Comparison of ENCODE assay signal across 13 cellular contexts in the genomic region with DNA sequence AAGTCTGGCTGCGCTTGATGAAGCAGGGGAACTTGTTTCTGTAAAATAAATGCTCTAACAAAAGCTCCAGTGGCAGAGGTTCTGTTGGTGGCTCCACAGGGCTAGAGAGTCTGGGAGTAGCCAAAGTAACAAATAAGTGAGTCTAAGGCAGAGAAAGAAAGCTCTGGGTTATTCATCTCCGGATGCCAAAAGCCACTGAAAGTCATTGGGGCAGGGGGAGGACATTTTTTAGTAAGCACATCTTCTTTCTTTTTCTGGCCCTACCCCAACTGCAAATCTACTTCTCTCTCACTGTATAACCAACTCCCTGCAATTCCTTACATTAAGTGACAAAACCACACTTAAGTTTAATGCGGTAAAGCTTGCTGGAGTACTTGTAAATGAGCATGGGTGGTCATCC.
DNase-seq lines count a peak whose midpoint lies in the region; ATAC-seq and TF ChIP-seq lines count a peak whose summit lies in the region.
"Had no signal": no experiment of that assay in that cellular context is flagged by ENCODE, and none has a peak within 500 bp of the region (broad histone marks: within the 10 kb centered on the region; RNA-seq: fewer than 3 reads in every experiment).

No MANE protein-coding gene starts in this region.

- H3K4me1 ChIP-seq in CD4-positive, CD25-positive, alpha-beta regulatory T cell (ENCODE audit: control insufficient read depth, insufficient read depth, low read length, poor library complexity, severe bottlenecking) = no peaks in the 10 kb centered on the region
- H3K4me1 ChIP-seq: foreskin keratinocyte, left ventricle myocardium inferior, uterus had no signal

- peak overlapping the region in 2 of 3 donors; percentile 47 to 48 for H3K27ac Mint-ChIP-seq in CD4-positive, CD25-positive, alpha-beta regulatory T cell
- H3K27ac Mint-ChIP-seq in CD4-positive, alpha-beta T cell = no peak overlapping the region
- no peak overlapping the region for H3K27ac Mint-ChIP-seq in progenitor cell of endocrine pancreas

- H3K27me3 Mint-ChIP-seq in CD4-positive, CD25-positive, alpha-beta regulatory T cell = no peaks in the 10 kb centered on the region
- no peaks in the 10 kb centered on the region for H3K27me3 Mint-ChIP-seq in CD4-positive, alpha-beta T cell
- H3K27me3 Mint-ChIP-seq in progenitor cell of endocrine pancreas = peaks cover 23% of the 10 kb centered on the region

- no peaks in the 10 kb centered on the region for H3K9me3 ChIP-seq in CD4-positive, CD25-positive, alpha-beta regulatory T cell (ENCODE audit: control insufficient read depth in 2 of 2, low read length in 2 of 2)
- no peaks in the 10 kb centered on the region for H3K9me3 ChIP-seq in CD4-positive, alpha-beta T cell (ENCODE audit: control insufficient read depth, low read length)
- H3K9me3 ChIP-seq: left ventricle myocardium inferior, uterus had no signal

- H3K27me3 ChIP-seq in CD4-positive, CD25-positive, alpha-beta regulatory T cell (ENCODE audit: control insufficient read depth, insufficient read depth, low read length) = no peaks in the 10 kb centered on the region
- no peaks in the 10 kb centered on the region for H3K27me3 ChIP-seq in CD4-positive, alpha-beta T cell (ENCODE audit: control insufficient read depth, insufficient read depth, low read length)
- H3K27me3 ChIP-seq: uterus had no signal

- peaks cover 0 to 2% (median 0%) of the 10 kb centered on the region in 7 donors for H3K9me3 Mint-ChIP-seq in CD4-positive, CD25-positive, alpha-beta regulatory T cell
- no peaks in the 10 kb centered on the region for H3K9me3 Mint-ChIP-seq in CD4-positive, alpha-beta T cell
- no peaks in the 10 kb centered on the region for H3K9me3 Mint-ChIP-seq in progenitor cell of endocrine pancreas (ENCODE audit: low read depth)

- no peak for ATAC-seq in CD4-positive, CD25-positive, alpha-beta regulatory T cell (ENCODE audit: low read depth in 2 of 2)
- peak; percentile 94 for ATAC-seq in GM19043 (IDR thresholded peaks at IDR 0.05; ENCODE audit: low read depth, unreplicated experiment)
- peak; percentile 82 for ATAC-seq in HG02588 (IDR thresholded peaks at IDR 0.05; ENCODE audit: unreplicated experiment)
- ATAC-seq in HG03354 (IDR thresholded peaks at IDR 0.05; ENCODE audit: poor library complexity, severe bottlenecking, unreplicated experiment) = peak; percentile 82
- ATAC-seq in CD4-positive, alpha-beta T cell (ENCODE audit: poor library complexity) = no peak
- ATAC-seq: foreskin keratinocyte had no signal

- H3K27ac ChIP-seq in CD4-positive, CD25-positive, alpha-beta regulatory T cell (ENCODE audit: insufficient read depth, low read length, poor library complexity, severe bottlenecking) = no peak overlapping the region
- no peak overlapping the region for H3K27ac ChIP-seq in CD4-positive, alpha-beta T cell (ENCODE audit: low read depth, low read length)
- H3K27ac ChIP-seq: foreskin keratinocyte, left ventricle myocardium inferior, uterus had no signal

- H3K4me1 Mint-ChIP-seq in CD4-positive, CD25-positive, alpha-beta regulatory T cell = peaks cover 20 to 31% (median 24%) of the 10 kb centered on the region in 4 donors
- peaks cover 4% of the 10 kb centered on the region for H3K4me1 Mint-ChIP-seq in CD4-positive, alpha-beta T cell (ENCODE audit: low read depth)
- H3K4me1 Mint-ChIP-seq in progenitor cell of endocrine pancreas (ENCODE audit: low read depth) = no peaks in the 10 kb centered on the region

- no peak overlapping the region for H3K4me3 Mint-ChIP-seq in CD4-positive, CD25-positive, alpha-beta regulatory T cell
- no peak overlapping the region for H3K4me3 Mint-ChIP-seq in CD4-positive, alpha-beta T cell
- no peak overlapping the region for H3K4me3 Mint-ChIP-seq in progenitor cell of endocrine pancreas (ENCODE audit: low read depth)

- intact Hi-C loops in CD4-positive, alpha-beta T cell (cut with DNase I, micrococcal nuclease) = no loop called here

- peaks cover 40% of the 10 kb centered on the region for H3K36me3 ChIP-seq in CD4-positive, CD25-positive, alpha-beta regulatory T cell (ENCODE audit: control insufficient read depth, insufficient read depth, low read length)
- H3K36me3 ChIP-seq: left ventricle myocardium inferior, uterus had no signal

- DNase-seq in CD4-positive, CD25-positive, alpha-beta regulatory T cell = peak in 1 of 3 donors; percentile 9
- no peak for DNase-seq in CD4-positive, alpha-beta T cell
- DNase-seq in NCI-H2081 treated with DMSO at 0.1 percent for 48 hours (lab: John Stamatoyannopoulos, UW) (no peak), progenitor cell of endocrine pancreas (ENCODE audit: low spot score, unreplicated experiment) (no peak), NCI-H1092 (lab: John Stamatoyannopoulos, UW) (no peak)
- DNase-seq: foreskin keratinocyte, GDM1, left ventricle myocardium inferior, NCI-H2029 treated with DMSO at 0.1 percent for 48 hours, uterus had no signal

- TF ChIP-seq CTCF in CD4-positive, alpha-beta T cell (IDR thresholded peaks at IDR 0.05) = no peak
- TF ChIP-seq CTCF in progenitor cell of endocrine pancreas (IDR thresholded peaks at IDR 0.05; ENCODE audit: unreplicated experiment) = no peak

- POLR2A ChIA-PET in CD4-positive, alpha-beta T cell (lab: Charles Lee) = no interaction called here

- no peak overlapping the region for H3K4me3 ChIP-seq in CD4-positive, CD25-positive, alpha-beta regulatory T cell (ENCODE audit: low read depth, low read length)
- H3K4me3 ChIP-seq: left ventricle myocardium inferior, uterus had no signal

- CTCF ChIA-PET in CD4-positive, alpha-beta T cell (lab: Charles Lee) = no interaction called here

- peaks cover 62% of the 10 kb centered on the region for H3K36me3 Mint-ChIP-seq in CD4-positive, CD25-positive, alpha-beta regulatory T cell
- peaks cover 80% of the 10 kb centered on the region for H3K36me3 Mint-ChIP-seq in CD4-positive, alpha-beta T cell (ENCODE audit: low read depth)
- no peaks in the 10 kb centered on the region for H3K36me3 Mint-ChIP-seq in progenitor cell of endocrine pancreas (ENCODE audit: insufficient read depth)

Comparison
In these comparisons a context has a peak if more than half of its experiments do, and no peak if none do; other contexts are left out.
1. ATAC-seq: peak in GM19043 (single experiment), HG02588 (single experiment) and HG03354 (single experiment); none in CD4-positive, CD25-positive, alpha-beta regulatory T cell (0 of 2) and CD4-positive, alpha-beta T cell (single experiment).
2. H3K27ac Mint-ChIP-seq: peak in CD4-positive, CD25-positive, alpha-beta regulatory T cell (2 of 3); none in CD4-positive, alpha-beta T cell (single experiment) and progenitor cell of endocrine pancreas (single experiment).